In genomic region chr16:4685776-4686496, GRCh38 we compare ENCODE assay signal across 25 cellular contexts. TPM values are rescaled to one million over a fixed set of nuclear protein-coding genes. Genes with fewer than 3 reads are reported as not detected.
A peak's percentile ranks its signal among the peaks of the same experiment; 100 is the strongest.
DNase-seq lines count a peak whose midpoint lies in the region; ATAC-seq, FAIRE-seq and TF ChIP-seq lines count a peak whose summit lies in the region.
"Had no signal": no experiment of that assay in that cellular context is flagged by ENCODE, and none has a peak within 500 bp of the region (broad histone marks: within the 10 kb centered on the region; RNA-seq: fewer than 3 reads in every experiment).

No MANE protein-coding gene starts in this region.

- no peak overlapping the region for H2BK15ac ChIP-seq in neuronal stem cell (ENCODE audit: low read length)

- no peak overlapping the region for H3K18ac ChIP-seq in neuronal stem cell (ENCODE audit: low read length)

- peaks cover 0 to 27% of the 10 kb centered on the region in 2 experiments; a peak in 3 of 4 replicates for H3K36me3 ChIP-seq in GM12878 (ENCODE audit: control insufficient read depth in 2 of 2, insufficient read depth in 2 of 2, low read length in 1 of 2)
- peaks cover 21 to 86% of the 10 kb centered on the region in 2 donors for H3K36me3 ChIP-seq in neuronal stem cell (replicated peaks in 1 of 2; ENCODE audit: control insufficient read depth in 2 of 2, insufficient read depth in 2 of 2, low read length in 2 of 2)
- H3K36me3 ChIP-seq: SJCRH30 had no signal

- H3K4me1 ChIP-seq in GM12878 (ENCODE audit: control insufficient read depth, insufficient read depth, low read length) (no peaks in the 10 kb centered on the region), neuronal stem cell (ENCODE audit: control insufficient read depth in 2 of 2, insufficient read depth in 1 of 2, low read depth in 1 of 2, low read length in 2 of 2) (no peaks in the 10 kb centered on the region)
- H3K4me1 ChIP-seq: Caco-2, SJCRH30 had no signal

- TF ChIP-seq CTCF in natural killer cell (IDR thresholded peaks at IDR 0.05) (no peak), GM12878 (IDR thresholded peaks at IDR 0.05 in 2 of 3, conservative IDR thresholded peaks at IDR 0.05 in 1 of 3; ENCODE audit: control insufficient read depth in 2 of 3, extremely low read depth in 1 of 3, insufficient read depth in 1 of 3, low read depth in 3 of 3, low read length in 3 of 3) (no peak)

- in situ Hi-C loops in GM12878 (cut with MboI): no loop called here

- RAD21 ChIA-PET in GM12878 (lab: Charles Lee; ENCODE audit: unreplicated experiment): no interaction called here

- H3K4me3 Mint-ChIP-seq in natural killer cell treated with Interleukin-12 subunit alpha and Interleukin-12 subunit beta and Interleukin-15 and Interleukin-18, amount 100 ng/mL, for 72 hours: no peak overlapping the region
- no peak overlapping the region for H3K4me3 Mint-ChIP-seq in natural killer cell
- H3K4me3 Mint-ChIP-seq: CD4-positive, alpha-beta T cell; H9; HFFc6 had no signal

- H3K27me3 ChIP-seq in GM12878 (replicated peaks in 1 of 2; ENCODE audit: control insufficient read depth in 2 of 2, insufficient read depth in 2 of 2, low read length in 1 of 2) (no peaks in the 10 kb centered on the region), neuronal stem cell (ENCODE audit: control insufficient read depth in 3 of 3, insufficient read depth in 3 of 3, low read depth in 1 of 3, low read length in 3 of 3) (no peaks in the 10 kb centered on the region)
- H3K27me3 ChIP-seq: SJCRH30 had no signal

- intact Hi-C loops in natural killer cell (cut with micrococcal nuclease) (no loop called here), GM12878 (cut with micrococcal nuclease; ENCODE audit: unreplicated experiment) (no loop called here)

- no peak overlapping the region for H3K4me2 ChIP-seq in GM12878 (ENCODE audit: control insufficient read depth, insufficient read depth)
- no peak overlapping the region for H3K4me2 ChIP-seq in neuronal stem cell (ENCODE audit: insufficient read depth, low read length, poor library complexity, severe bottlenecking)
- H3K4me2 ChIP-seq: KMS-11 had no signal

- H3K79me2 ChIP-seq in GM12878 (ENCODE audit: control insufficient read depth, insufficient read depth, low read length): no peaks in the 10 kb centered on the region

- TF ChIP-seq POLR2A in GM12878 (IDR thresholded peaks at IDR 0.05; ENCODE audit: low read depth, low read length): 0 out of 2 replicates have a peak, but pooled peaks have one; percentile 9

- H3K9me3 ChIP-seq in GM12878 (replicated peaks; ENCODE audit: control insufficient read depth, insufficient read depth, low read length) (no peaks in the 10 kb centered on the region), neuronal stem cell (replicated peaks in 1 of 2; ENCODE audit: control insufficient read depth in 2 of 2, insufficient read depth in 1 of 2, low read depth in 1 of 2, low read length in 2 of 2) (peaks cover 0 to 2% of the 10 kb centered on the region in 2 donors)
- H3K9me3 ChIP-seq: Caco-2, SJCRH30 had no signal

- no peaks in the 10 kb centered on the region for H3K27me3 Mint-ChIP-seq in natural killer cell treated with Interleukin-12 subunit alpha and Interleukin-12 subunit beta and Interleukin-15 and Interleukin-18, amount 100 ng/mL, for 72 hours
- no peaks in the 10 kb centered on the region for H3K27me3 Mint-ChIP-seq in natural killer cell (ENCODE audit: low read depth in 2 of 2)
- H3K27me3 Mint-ChIP-seq: CD4-positive, alpha-beta T cell had no signal

- H3K4me3 ChIP-seq in GM12878: no peak overlapping the region
- no peak overlapping the region for H3K4me3 ChIP-seq in neuronal stem cell (ENCODE audit: low read length in 2 of 2)
- H3K4me3 ChIP-seq: GM23248, SJCRH30 had no signal

- H4K8ac ChIP-seq in neuronal stem cell (ENCODE audit: low read depth, low read length): no peak overlapping the region

- CTCF ChIA-PET in GM12878 (lab: Yijun Ruan, JAX): no interaction called here

- no TSS peak for BruUV-seq in GM12878 (replicated peaks; lab: Mats Ljungman, UMichigan)

- POLR2A ChIA-PET in GM12878 (lab: Charles Lee): no interaction called here

- H2AFZ ChIP-seq in GM12878 (ENCODE audit: control insufficient read depth, low read depth, low read length) (no peak overlapping the region), neuronal stem cell (ENCODE audit: low read length) (no peak overlapping the region)
- H2AFZ ChIP-seq: GM23248 had no signal

- H2BK120ac ChIP-seq in neuronal stem cell (ENCODE audit: low read depth, low read length): no peak overlapping the region

- no peak overlapping the region for H4K91ac ChIP-seq in neuronal stem cell (ENCODE audit: low read depth, low read length, poor library complexity)

- no peak overlapping the region for H3K9ac ChIP-seq in GM12878 (ENCODE audit: control insufficient read depth, insufficient read depth, low read length)
- peak overlapping the region; percentile 60 for H3K9ac ChIP-seq in neuronal stem cell (ENCODE audit: low read depth, low read length, poor library complexity)
- H3K9ac ChIP-seq: GM23248, KMS-11 had no signal

- H3K27ac Mint-ChIP-seq in natural killer cell treated with Interleukin-12 subunit alpha and Interleukin-12 subunit beta and Interleukin-15 and Interleukin-18, amount 100 ng/mL, for 72 hours: no peak overlapping the region
- H3K27ac Mint-ChIP-seq in natural killer cell: no peak overlapping the region
- H3K27ac Mint-ChIP-seq: HFFc6 had no signal

- H3K14ac ChIP-seq in neuronal stem cell (ENCODE audit: low read length): no peak overlapping the region

- TF ChIP-seq RAD21 in GM12878 (IDR thresholded peaks at IDR 0.05; ENCODE audit: insufficient read depth, low read depth, low read length): no peak

- no peaks in the 10 kb centered on the region for H3K9me3 Mint-ChIP-seq in natural killer cell treated with Interleukin-12 subunit alpha and Interleukin-12 subunit beta and Interleukin-15 and Interleukin-18, amount 100 ng/mL, for 72 hours
- H3K9me3 Mint-ChIP-seq in natural killer cell: no peaks in the 10 kb centered on the region
- H3K9me3 Mint-ChIP-seq: CD4-positive, alpha-beta T cell; H9; HFFc6 had no signal

- H3K4me1 Mint-ChIP-seq in natural killer cell treated with Interleukin-12 subunit alpha and Interleukin-12 subunit beta and Interleukin-15 and Interleukin-18, amount 100 ng/mL, for 72 hours (ENCODE audit: low read depth in 2 of 2): no peaks in the 10 kb centered on the region
- peaks cover 0 to 7% of the 10 kb centered on the region in 2 donors for H3K4me1 Mint-ChIP-seq in natural killer cell
- H3K4me1 Mint-ChIP-seq: H9 had no signal

- H2AK5ac ChIP-seq in neuronal stem cell (ENCODE audit: low read depth, low read length): no peak overlapping the region

- WGBS in GM12878 (ENCODE audit: insufficient coverage, insufficient replicate concordance, low lambda C conversion rate, missing lambda C conversion rate): 99% methylated on average over 27 of the region's 38 CpGs
- WGBS in neuronal stem cell (ENCODE audit: extremely low coverage in 2 of 2, insufficient read length in 2 of 2, insufficient replicate concordance in 1 of 2), 2 donors: no CpG with 5 or more reads among the region's 38 CpGs

- H3K23ac ChIP-seq in neuronal stem cell (ENCODE audit: low read depth, low read length, poor library complexity): peak overlapping the region; percentile 20

- ATAC-seq in natural killer cell treated with Interleukin-12 subunit alpha and Interleukin-12 subunit beta and Interleukin-15 and Interleukin-18, amount 100 ng/mL, for 72 hours: no peak
- ATAC-seq in natural killer cell: no peak
- no peak for ATAC-seq in GM12878
- no peak for ATAC-seq in GM19035 (IDR thresholded peaks at IDR 0.05; ENCODE audit: unreplicated experiment)
- ATAC-seq: Panc1 had no signal

- no peak for TF ChIP-seq EP300 in GM12878 (IDR thresholded peaks at IDR 0.05; ENCODE audit: borderline replicate concordance in 1 of 2, control insufficient read depth in 1 of 2, low read depth in 2 of 2, low read length in 2 of 2)

- peak; percentile 55 for DNase-seq in natural killer cell treated with Interleukin-12 subunit alpha and Interleukin-12 subunit beta and Interleukin-15 and Interleukin-18, amount 100 ng/mL, for 72 hours (ENCODE audit: low spot score)
- DNase-seq in natural killer cell (no peak), GM12878 (ENCODE audit: low read depth, low spot score) (no peak), neuronal stem cell (ENCODE audit: low spot score) (no peak), ureter (ENCODE audit: low spot score) (peak; percentile 35), UCSD-AML1 (lab: John Stamatoyannopoulos, UW; ENCODE audit: unreplicated experiment) (no peak), T-helper 2 cell (no peak)
- DNase-seq: Caco-2; CD4-positive, alpha-beta T cell; DMS 273 treated with DMSO at 0.1 percent for 48 hours; DMS79 treated with DMSO at 0.1 percent for 48 hours; GM23248; H9; HFFc6; IMR-90; NCI-H1105 treated with DMSO at 0.1 percent for 48 hours; NCI-H2029 treated with DMSO at 0.1 percent for 48 hours; NCI-H226; NCI-H510A treated with DMSO at 0.1 percent for 48 hours; NCI-H748 treated with DMSO at 0.1 percent for 48 hours; SJCRH30 had no signal

- H2BK5ac ChIP-seq in neuronal stem cell (ENCODE audit: low read length): peak overlapping the region; percentile 39

- SMC1A ChIA-PET in GM12878 (lab: Charles Lee; ENCODE audit: uncharacterized antibody, unreplicated experiment): interaction anchor here (0.5 kb wide), 1 partner anchor 83 kb away, joined by 3 read pairs; no protein-coding TSS in a partner anchor

- H3K4ac ChIP-seq in neuronal stem cell (ENCODE audit: low read length): no peak overlapping the region

- H3K36me3 Mint-ChIP-seq in natural killer cell treated with Interleukin-12 subunit alpha and Interleukin-12 subunit beta and Interleukin-15 and Interleukin-18, amount 100 ng/mL, for 72 hours: no peaks in the 10 kb centered on the region
- H3K36me3 Mint-ChIP-seq in natural killer cell: no peaks in the 10 kb centered on the region

- H3K79me1 ChIP-seq in neuronal stem cell (ENCODE audit: low read depth, low read length): peaks cover 4% of the 10 kb centered on the region

- H4K20me1 ChIP-seq in GM12878 (ENCODE audit: control insufficient read depth, insufficient read depth): no peaks in the 10 kb centered on the region; the same call in 1 of the 2 replicates

- no peak for FAIRE-seq in GM12878 (lab: Jason Lieb, UNC)
- FAIRE-seq: HTR-8/SVneo had no signal

- peak overlapping the region; percentile 41 for H2BK12ac ChIP-seq in neuronal stem cell (ENCODE audit: low read length)

- no peak overlapping the region for H3K27ac ChIP-seq in GM12878 (ENCODE audit: control insufficient read depth, insufficient read depth)
- no peak overlapping the region for H3K27ac ChIP-seq in neuronal stem cell (replicated peaks; ENCODE audit: low read length)
- H3K27ac ChIP-seq: GM23248, KMS-11, SJCRH30 had no signal

RNA-seq across cellular contexts. Expression of gene NUDT16L1, which starts 7.4 kb away (rescaled TPM):
- 10 to 100 TPM; 37.3 to 57.0 TPM for total RNA-seq in natural killer cell treated with Interleukin-12 subunit alpha and Interleukin-12 subunit beta and Interleukin-15 and Interleukin-18, amount 100 ng/mL, for 72 hours
- 10 to 100 TPM; 30.8 to 39.1 (median 35.0) TPM for total RNA-seq in natural killer cell
- total RNA-seq in GM12878 (2013; cell fraction: nucleolus; rRNA removed): 9.6 and 9.7 TPM in 2 replicates
- 33.8 and 41.4 TPM in 2 replicates for total RNA-seq in GM12878 (2014; rRNA removed)
- 11.5 and 12.6 TPM in 2 replicates for total RNA-seq in GM12878 (2014; rRNA removed; fragmentation: Illumina TruSeq; extraction: Trizol)
- total RNA-seq in GM12878 (2021): 35.0 and 35.2 TPM in 2 replicates
- polyA plus RNA-seq in GM12878 (2011; ENCODE audit: low read depth): 9.6 TPM
- polyA plus RNA-seq in GM12878 (2011; rRNA removed): 12.1 and 22.7 TPM in 2 replicates
- 32.8 and 53.2 TPM in 2 replicates for polyA plus RNA-seq in GM12878 (2011; cell fraction: cytosol; rRNA removed)
- 35.5 and 49.8 TPM in 2 replicates for polyA plus RNA-seq in GM12878 (2011; cell fraction: nucleus; rRNA removed)
- polyA plus RNA-seq in GM12878 (2012): 22.2 and 24.6 TPM in 2 replicates
- 3.0 and 10.6 TPM in 2 replicates for polyA plus RNA-seq in GM12878 (2014; fragmentation: Illumina TruSeq; extraction: Trizol)
- polyA plus RNA-seq in GM12878 (2014; fragmentation: Nextera tagmentation; extraction: Ambion mirVana): 1 to 10 TPM; 1.4 to 6.4 TPM
- 36.6 and 41.6 TPM in 2 replicates for polyA plus RNA-seq in GM12878 (2014; rRNA removed)
- 10 to 100 TPM; 63.7 to 77.7 TPM for polyA plus RNA-seq in GM12878 (2016; fragmentation: Nextera tagmentation; extraction: Ambion mirVana)
- polyA minus RNA-seq in GM12878 (2011; rRNA and poly(A)+ RNA removed): 5.6 and 10.0 TPM in 2 replicates
- polyA minus RNA-seq in GM12878 (2011; cell fraction: cytosol; rRNA and poly(A)+ RNA removed): 3.9 and 5.0 TPM in 2 replicates
- 8.0 and 11.6 TPM in 2 replicates for polyA minus RNA-seq in GM12878 (2011; cell fraction: nucleus; rRNA and poly(A)+ RNA removed)
- 24.6 TPM for polyA plus RNA-seq in neuronal stem cell (2013, experiment 1 of 2)
- polyA plus RNA-seq in neuronal stem cell (2013, experiment 2 of 2): 25.4 TPM
- 33.1 TPM for total RNA-seq in ureter

RNA-seq across cellular contexts. Expression of gene ANKS3, which starts 48.1 kb away (rescaled TPM):
- 10 to 100 TPM; 19.0 to 39.1 TPM for total RNA-seq in natural killer cell treated with Interleukin-12 subunit alpha and Interleukin-12 subunit beta and Interleukin-15 and Interleukin-18, amount 100 ng/mL, for 72 hours
- total RNA-seq in natural killer cell (10 to 100 TPM; 19.7 to 20.8 (median 20.5) TPM), GM12878 (2014; rRNA removed) (11.2 and 14.2 TPM in 2 replicates), GM12878 (2014; rRNA removed; fragmentation: Illumina TruSeq; extraction: Trizol) (6.7 and 8.2 TPM in 2 replicates), GM12878 (2021) (12.9 and 13.4 TPM in 2 replicates), ureter (35.3 TPM)
- total RNA-seq in GM12878 (2013; cell fraction: nucleolus; rRNA removed): 76.7 and 79.0 TPM in 2 replicates
- polyA plus RNA-seq in GM12878 (2011; ENCODE audit: low read depth): 3.7 TPM
- polyA plus RNA-seq in GM12878 (2011; rRNA removed) (7.0 and 9.1 TPM in 2 replicates), GM12878 (2014; fragmentation: Illumina TruSeq; extraction: Trizol) (4.3 and 5.0 TPM in 2 replicates), GM12878 (2014; fragmentation: Nextera tagmentation; extraction: Ambion mirVana) (under 1 TPM; 0.29 to 0.52 TPM), GM12878 (2014; rRNA removed) (12.2 and 15.4 TPM in 2 replicates), GM12878 (2016; fragmentation: Nextera tagmentation; extraction: Ambion mirVana) (1 to 10 TPM; 7.7 to 8.8 TPM)
- 5.9 and 10.5 TPM in 2 replicates for polyA plus RNA-seq in GM12878 (2011; cell fraction: cytosol; rRNA removed)
- 41.4 and 52.5 TPM in 2 replicates for polyA plus RNA-seq in GM12878 (2011; cell fraction: nucleus; rRNA removed)
- polyA plus RNA-seq in GM12878 (2012): 7.3 and 7.7 TPM in 2 replicates
- 16.3 and 18.0 TPM in 2 replicates for polyA minus RNA-seq in GM12878 (2011; rRNA and poly(A)+ RNA removed)
- polyA minus RNA-seq in GM12878 (2011; cell fraction: cytosol; rRNA and poly(A)+ RNA removed): 4.5 and 9.0 TPM in 2 replicates
- polyA minus RNA-seq in GM12878 (2011; cell fraction: nucleus; rRNA and poly(A)+ RNA removed): 10.6 and 23.4 TPM in 2 replicates
- 10.9 TPM for polyA plus RNA-seq in neuronal stem cell (2013, experiment 1 of 2)
- polyA plus RNA-seq in neuronal stem cell (2013, experiment 2 of 2): 11.0 TPM

RNA-seq across cellular contexts. Expression of gene DNAAF8, which starts 48.4 kb away (rescaled TPM):
- under 1 TPM in 1 of 2 donors, not detected in 1; 0.53 TPM for total RNA-seq in natural killer cell treated with Interleukin-12 subunit alpha and Interleukin-12 subunit beta and Interleukin-15 and Interleukin-18, amount 100 ng/mL, for 72 hours
- total RNA-seq in natural killer cell (under 1 TPM in 1 of 3 donors, not detected in 2; 0.54 TPM), GM12878 (2014; rRNA removed) (0.22 and 0.56 TPM in 2 replicates), GM12878 (2014; rRNA removed; fragmentation: Illumina TruSeq; extraction: Trizol) (0.09 and 0.22 TPM in 2 replicates), GM12878 (2021) (0.21 and 0.36 TPM in 2 replicates), ureter (0.91 TPM)
- not detected in 2 replicates for total RNA-seq in GM12878 (2013; cell fraction: nucleolus; rRNA removed)
- polyA plus RNA-seq in GM12878 (2011; ENCODE audit: low read depth): 0.39 TPM
- polyA plus RNA-seq in GM12878 (2011; rRNA removed) (0.03 and 0.22 TPM in 2 replicates), GM12878 (2014; fragmentation: Illumina TruSeq; extraction: Trizol) (0.01 TPM in 1 of 2 replicates, not detected in the other), GM12878 (2014; fragmentation: Nextera tagmentation; extraction: Ambion mirVana) (not detected), GM12878 (2014; rRNA removed) (0.13 and 0.16 TPM in 2 replicates), GM12878 (2016; fragmentation: Nextera tagmentation; extraction: Ambion mirVana) (under 1 TPM; 0.21 to 0.78 TPM)
- polyA plus RNA-seq in GM12878 (2011; cell fraction: cytosol; rRNA removed): 0.24 and 0.30 TPM in 2 replicates
- 0.31 and 0.37 TPM in 2 replicates for polyA plus RNA-seq in GM12878 (2011; cell fraction: nucleus; rRNA removed)
- 0.31 and 0.51 TPM in 2 replicates for polyA plus RNA-seq in GM12878 (2012)
- polyA minus RNA-seq in GM12878 (2011; rRNA and poly(A)+ RNA removed): 0.07 and 0.57 TPM in 2 replicates
- not detected in 2 replicates for polyA minus RNA-seq in GM12878 (2011; cell fraction: cytosol; rRNA and poly(A)+ RNA removed)
- polyA minus RNA-seq in GM12878 (2011; cell fraction: nucleus; rRNA and poly(A)+ RNA removed): not detected in 2 replicates
- 0.29 TPM for polyA plus RNA-seq in neuronal stem cell (2013, experiment 1 of 2)
- 0.17 TPM for polyA plus RNA-seq in neuronal stem cell (2013, experiment 2 of 2)

Comparison
In these comparisons a context has a peak if more than half of its experiments do, and no peak if none do; other contexts are left out.
1. DNase-seq: peak in natural killer cell treated with Interleukin-12 subunit alpha and Interleukin-12 subunit beta and Interleukin-15 and Interleukin-18, amount 100 ng/mL, for 72 hours (single experiment) and ureter (single experiment); none in natural killer cell (single experiment), GM12878 (single experiment), neuronal stem cell (single experiment), UCSD-AML1 (single experiment) and T-helper 2 cell (0 of 5).